In the genomic region with DNA sequence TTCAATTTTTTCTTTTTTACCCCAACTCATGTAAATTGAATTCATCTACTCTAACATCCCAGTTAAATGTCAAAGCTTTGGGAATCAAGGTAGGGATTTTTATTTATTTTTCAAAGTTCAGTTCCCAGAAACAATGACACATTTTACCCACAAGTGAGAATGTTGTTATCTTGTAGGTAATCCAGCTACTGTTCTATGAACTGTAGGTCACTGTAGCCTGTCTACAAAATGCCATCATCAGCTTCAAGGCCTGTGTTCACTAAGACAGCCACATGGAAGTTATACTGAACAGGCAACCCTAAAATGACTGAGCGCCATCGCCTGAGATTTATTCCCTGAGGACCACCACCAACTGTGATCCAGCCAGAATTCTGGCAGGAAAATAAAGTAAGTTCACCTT, we compare ENCODE assay signal across 28 cellular contexts.
"Had no signal": no experiment of that assay in that cellular context is flagged by ENCODE, and none has a peak within 500 bp of the region (broad histone marks: within the 10 kb centered on the region; RNA-seq: fewer than 3 reads in every experiment).

No MANE protein-coding gene starts in this region.

- FAIRE-seq: colon, endometrium, endothelial cell of umbilical vein, frontal cortex had no signal

- DNase-seq: colonic mucosa; cortex of kidney; dermis blood vessel endothelial cell; dorsolateral prefrontal cortex; effector CD4-positive, alpha-beta T cell; effector CD8-positive, alpha-beta T cell; effector memory CD4-positive, alpha-beta T cell; effector memory CD8-positive, alpha-beta T cell; endodermal cell; erythroblast; esophagus squamous epithelium; foreskin fibroblast; foreskin keratinocyte; foreskin melanocyte; gastrocnemius medialis; glutamatergic neuron; head of caudate nucleus; heart left ventricle; heart right ventricle had no signal

- H3K27me3 ChIP-seq: colonic mucosa, dorsolateral prefrontal cortex, esophagus muscularis mucosa, esophagus squamous epithelium, foreskin keratinocyte, gastrocnemius medialis, gastroesophageal sphincter, heart left ventricle, heart right ventricle had no signal

- H3K4me3 ChIP-seq: colonic mucosa, coronary artery, dorsolateral prefrontal cortex, esophagus muscularis mucosa, esophagus squamous epithelium, gastrocnemius medialis, gastroesophageal sphincter, heart left ventricle, heart right ventricle had no signal

- H3K4me1 ChIP-seq: colonic mucosa, esophagus muscularis mucosa, esophagus squamous epithelium, foreskin keratinocyte, gastrocnemius medialis, gastroesophageal sphincter, heart left ventricle, heart right ventricle had no signal

- ATAC-seq: effector memory CD8-positive, alpha-beta T cell; esophagus mucosa; foreskin keratinocyte; gastrocnemius medialis; gastroesophageal sphincter; heart left ventricle; heart right ventricle had no signal

- H3K9me3 ChIP-seq: colonic mucosa, esophagus squamous epithelium, gastrocnemius medialis, gastroesophageal sphincter had no signal

- H3K27ac ChIP-seq: colonic mucosa, coronary artery, dorsolateral prefrontal cortex, epithelial cell of prostate, esophagus muscularis mucosa, esophagus squamous epithelium, foreskin keratinocyte, gastrocnemius medialis, gastroesophageal sphincter, heart left ventricle, heart right ventricle had no signal

- H3K36me3 ChIP-seq: colonic mucosa, esophagus muscularis mucosa, esophagus squamous epithelium, gastrocnemius medialis, gastroesophageal sphincter, heart left ventricle, heart right ventricle had no signal
